Comparison of ENCODE assay signal across 1 cellular context in the genomic region with DNA sequence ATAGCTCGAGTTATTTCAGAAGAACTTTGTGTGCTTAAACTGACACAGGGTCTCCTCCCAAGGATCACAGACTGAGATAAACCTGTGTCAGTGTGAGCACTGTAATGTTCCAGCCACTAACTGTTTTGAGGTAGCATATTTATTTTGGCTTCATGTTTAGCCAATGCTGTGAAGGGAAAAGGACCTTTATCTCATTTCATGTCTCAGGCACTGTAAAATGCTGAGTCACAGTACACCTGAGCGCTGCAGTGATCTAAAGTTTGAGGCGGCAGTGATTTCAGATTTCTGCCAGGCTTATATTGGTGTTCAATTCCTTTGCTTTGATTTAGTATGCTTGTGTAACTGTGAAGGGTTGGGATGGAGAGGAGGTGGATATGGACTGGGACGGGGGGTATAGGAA.
TF ChIP-seq lines count a peak whose summit lies in the region.

No MANE protein-coding gene starts in this region.

TF ChIP-seq in K562, 482 proteins besides CTCF, POLR2A, EP300 and RAD21:
- TF ChIP-seq RCOR1 (IDR thresholded peaks at IDR 0.05; ENCODE audit: borderline replicate concordance in 1 of 2, low read depth in 2 of 2, low read length in 2 of 2), result peak; percentile 53 to 81; a peak in 3 of 4 replicates
- TF ChIP-seq NFIC (IDR thresholded peaks at IDR 0.05), result no peak
- TF ChIP-seq SIN3A (IDR thresholded peaks at IDR 0.05; ENCODE audit: borderline replicate concordance in 2 of 2, control insufficient read depth in 1 of 2, low read depth in 2 of 2, low read length in 2 of 2), result no peak
- TF ChIP-seq NFE2L1 (tag; IDR thresholded peaks at IDR 0.05; ENCODE audit: borderline replicate concordance, low read depth), result peak; percentile 73
- TF ChIP-seq MAFK (IDR thresholded peaks at IDR 0.05; ENCODE audit: low read length), result peak; percentile 67
- peak in 1 of 2 experiments; percentile 58; a peak in 1 of 4 replicates for TF ChIP-seq HDAC1 (IDR thresholded peaks at IDR 0.05)
- peak; percentile 19; the same call in 1 of the 2 replicates for TF ChIP-seq CTBP1 (IDR thresholded peaks at IDR 0.05; ENCODE audit: borderline replicate concordance)
- TF ChIP-seq, protein P1, sequence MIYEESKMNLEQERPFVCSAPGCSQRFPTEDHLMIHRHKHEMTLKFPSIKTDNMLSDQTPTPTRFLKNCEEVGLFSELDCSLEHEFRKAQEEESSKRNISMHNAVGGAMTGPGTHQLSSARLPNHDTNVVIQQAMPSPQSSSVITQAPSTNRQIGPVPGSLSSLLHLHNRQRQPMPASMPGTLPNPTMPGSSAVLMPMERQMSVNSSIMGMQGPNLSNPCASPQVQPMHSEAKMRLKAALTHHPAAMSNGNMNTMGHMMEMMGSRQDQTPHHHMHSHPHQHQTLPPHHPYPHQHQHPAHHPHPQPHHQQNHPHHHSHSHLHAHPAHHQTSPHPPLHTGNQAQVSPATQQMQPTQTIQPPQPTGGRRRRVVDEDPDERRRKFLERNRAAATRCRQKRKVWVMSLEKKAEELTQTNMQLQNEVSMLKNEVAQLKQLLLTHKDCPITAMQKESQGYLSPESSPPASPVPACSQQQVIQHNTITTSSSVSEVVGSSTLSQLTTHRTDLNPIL (CRISPR knock-in tag; IDR thresholded peaks at IDR 0.05), result no peak
- TF ChIP-seq NFE2 (IDR thresholded peaks at IDR 0.05; ENCODE audit: low read depth), result peak; percentile 85
- peak; percentile 76 for TF ChIP-seq C11orf30 (IDR thresholded peaks at IDR 0.05; ENCODE audit: low read depth)
- peak; percentile 83 for TF ChIP-seq MAFF (IDR thresholded peaks at IDR 0.05; ENCODE audit: low read length)
- TF ChIP-seq KDM1A (IDR thresholded peaks at IDR 0.05), result peak; percentile 94 to 97
- TF ChIP-seq BRCA1 (IDR thresholded peaks at IDR 0.05), result no peak
- no peak for TF ChIP-seq BRCA1 (CRISPR knock-in tag; IDR thresholded peaks at IDR 0.05)
- peak; percentile 78 for TF ChIP-seq ZNF316 (IDR thresholded peaks at IDR 0.05)
- no peak for TF ChIP-seq MECOM (CRISPR knock-in tag; IDR thresholded peaks at IDR 0.05)
- TF ChIP-seq MAFG (tag; conservative IDR thresholded peaks at IDR 0.05), result peak; percentile 84
TF ChIP-seq in K562: peak in this region for 11.
